ENCODE assay signal across 13 cellular contexts in genomic region chr1:100077525-100077924, GRCh38. TPM values are rescaled to one million over a fixed set of nuclear protein-coding genes. Genes with fewer than 3 reads are reported as not detected.
A peak's percentile ranks its signal among the peaks of the same experiment; 100 is the strongest.
DNase-seq lines count a peak whose midpoint lies in the region; ATAC-seq, FAIRE-seq and TF ChIP-seq lines count a peak whose summit lies in the region.
"Had no signal": no experiment of that assay in that cellular context is flagged by ENCODE, and none has a peak within 500 bp of the region (broad histone marks: within the 10 kb centered on the region; RNA-seq: fewer than 3 reads in every experiment).

No MANE protein-coding gene starts in this region.

- H3K9me3 ChIP-seq in esophagus muscularis mucosa: no peaks in the 10 kb centered on the region
- H3K9me3 ChIP-seq: heart left ventricle, neutrophil had no signal

- no peak overlapping the region for H3K4me3 ChIP-seq in esophagus muscularis mucosa
- H3K4me3 ChIP-seq: heart left ventricle had no signal

- no peak for FAIRE-seq in HTR-8/SVneo (lab: Jason Lieb, UNC)
- FAIRE-seq: TTC549 had no signal

- H3K4me1 ChIP-seq in esophagus muscularis mucosa: peaks cover 0 to 14% (median 0%) of the 10 kb centered on the region in 4 donors

- H3K36me3 ChIP-seq in esophagus muscularis mucosa: peaks cover 5 to 87% (median 65%) of the 10 kb centered on the region in 4 donors

- WGBS in esophagus muscularis mucosa: 61% methylated on average over 5 of the region's 5 CpGs

- no peak for TF ChIP-seq CTCF in esophagus muscularis mucosa (IDR thresholded peaks at IDR 0.05)

- no peak for TF ChIP-seq EP300 in esophagus muscularis mucosa (IDR thresholded peaks at IDR 0.05)

- no peak for TF ChIP-seq POLR2A in esophagus muscularis mucosa (IDR thresholded peaks at IDR 0.05; ENCODE audit: low read depth)

- H3K27ac ChIP-seq in esophagus muscularis mucosa (replicated peaks in 1 of 4): no peak overlapping the region
- H3K27ac ChIP-seq: heart left ventricle, neutrophil had no signal

- H3K27me3 ChIP-seq in esophagus muscularis mucosa: no peaks in the 10 kb centered on the region
- H3K27me3 ChIP-seq: heart left ventricle, neutrophil had no signal

- ATAC-seq in GM18873 (IDR thresholded peaks at IDR 0.05; ENCODE audit: low FRiP score, unreplicated experiment): peak; percentile 45
- ATAC-seq in GM21825 (IDR thresholded peaks at IDR 0.05; ENCODE audit: unreplicated experiment): peak; percentile 39
- ATAC-seq in HG03469 (IDR thresholded peaks at IDR 0.05; ENCODE audit: unreplicated experiment): peak; percentile 49

- intact Hi-C loops in esophagus muscularis mucosa (cut with DNase I): no loop called here

- DNase-seq in medulla oblongata (ENCODE audit: extremely low spot score) (peak; percentile 38), esophagus muscularis mucosa (ENCODE audit: extremely low spot score) (no peak), HTR-8/SVneo (ENCODE audit: insufficient read length, low spot score) (no peak)
- DNase-seq in activated naive CD4-positive, alpha-beta T cell treated with anti-CD3 and anti-CD28 coated beads, Interleukin-2, amount 50 U/mL, for 16 hours: no peak
- DNase-seq in effector CD8-positive, alpha-beta T cell (lab: John Stamatoyannopoulos, UW): no peak
- DNase-seq: amniotic stem cell, heart left ventricle, NCI-H2227 treated with DMSO at 0.1 percent for 48 hours had no signal

RNA-seq across cellular contexts. Expression of gene SASS6, which starts 55.2 kb away (rescaled TPM):
- 1 to 10 TPM; 1.2 to 3.0 (median 2.4) TPM for total RNA-seq in esophagus muscularis mucosa

RNA-seq across cellular contexts. Expression of gene TRMT13, which starts 55.4 kb away (rescaled TPM):
- total RNA-seq in esophagus muscularis mucosa: 10 to 100 TPM in 2 of 4 donors, 1 to 10 TPM in 2; 6.2 to 25.7 (median 9.3) TPM
